8 cellular contexts compared by ENCODE assay signal in the genomic region with DNA sequence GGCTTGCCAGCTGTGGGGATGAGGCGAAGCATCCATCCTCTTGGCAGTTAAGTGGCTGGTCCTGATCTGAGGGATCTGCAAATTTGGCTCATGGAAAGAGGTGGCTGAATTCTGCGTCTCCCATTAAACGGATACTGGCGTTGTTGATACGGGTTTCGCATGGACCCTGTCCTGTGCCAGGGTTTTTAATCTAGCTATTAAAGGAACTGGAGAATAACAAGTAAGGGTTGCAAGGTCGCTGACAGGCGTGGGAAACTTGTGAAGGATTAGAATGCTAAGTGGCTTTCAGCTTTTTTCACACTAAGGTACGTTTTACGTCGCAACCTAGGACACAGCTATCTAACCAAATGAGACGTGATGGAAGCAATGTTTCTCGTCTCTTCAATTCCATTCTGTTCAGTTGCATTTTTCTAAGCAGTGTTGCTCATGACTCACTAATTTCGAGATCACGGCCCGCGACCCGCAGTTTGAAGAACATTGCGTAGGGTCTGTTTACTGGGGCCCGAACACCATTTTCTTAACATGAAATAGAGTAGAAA. TPM values are rescaled to one million over a fixed set of nuclear protein-coding genes. Genes with fewer than 3 reads are reported as not detected.
DNase-seq lines count a peak whose midpoint lies in the region; ATAC-seq and TF ChIP-seq lines count a peak whose summit lies in the region.

No MANE protein-coding gene starts in this region.

- no peaks in the 10 kb centered on the region for H3K9me3 ChIP-seq in esophagus muscularis mucosa

- 13% methylated on average over 19 of the region's 20 CpGs for WGBS in esophagus muscularis mucosa

- peak overlapping the region; percentile 78 to 97 (median 88) for H3K4me3 ChIP-seq in esophagus muscularis mucosa

- no peak for TF ChIP-seq POLR2A in esophagus muscularis mucosa (IDR thresholded peaks at IDR 0.05; ENCODE audit: low read depth)

- ATAC-seq in HG03378 (IDR thresholded peaks at IDR 0.05; ENCODE audit: unreplicated experiment) (peak; percentile 21), omental fat pad (ENCODE audit: low FRiP score) (peak; percentile 46), HG03520 (IDR thresholded peaks at IDR 0.05; ENCODE audit: unreplicated experiment) (no peak)

- TF ChIP-seq EP300 in esophagus muscularis mucosa (IDR thresholded peaks at IDR 0.05): no peak

- H3K4me1 ChIP-seq in esophagus muscularis mucosa: peaks cover 10 to 17% (median 16%) of the 10 kb centered on the region in 4 donors

- TF ChIP-seq CTCF in esophagus muscularis mucosa (IDR thresholded peaks at IDR 0.05): no peak
- TF ChIP-seq CTCF in omental fat pad (IDR thresholded peaks at IDR 0.05): no peak

- intact Hi-C loops in esophagus muscularis mucosa (cut with DNase I): no loop called here

- H3K36me3 ChIP-seq in esophagus muscularis mucosa: peaks cover 0 to 3% (median 0%) of the 10 kb centered on the region in 4 donors

- DNase-seq in DMS 273 (lab: John Stamatoyannopoulos, UW; ENCODE audit: unreplicated experiment): peak; percentile 62
- no peak for DNase-seq in DMS 273 treated with DMSO at 0.1 percent for 48 hours (lab: John Stamatoyannopoulos, UW)
- DNase-seq in activated CD4-positive, alpha-beta T cell treated with anti-CD3 and anti-CD28 coated beads, Interleukin-2, amount 50 U/mL, for 1 hour: peak; percentile 18
- no peak for DNase-seq in esophagus muscularis mucosa (ENCODE audit: extremely low spot score)
- DNase-seq in omental fat pad (ENCODE audit: low spot score): peak; percentile 25
- no peak for DNase-seq in LoVo (ENCODE audit: low spot score)

- no peaks in the 10 kb centered on the region for H3K27me3 ChIP-seq in esophagus muscularis mucosa

- H3K27ac ChIP-seq in esophagus muscularis mucosa (replicated peaks in 1 of 4): peak overlapping the region; percentile 89 to 98 (median 94)

RNA-seq across cellular contexts. Expression of gene GMNN, which starts 0.9 kb away (rescaled TPM):
- total RNA-seq in esophagus muscularis mucosa (1 to 10 TPM; 4.1 to 8.0 (median 5.4) TPM), omental fat pad (10 to 100 TPM in 1 of 4 donors, 1 to 10 TPM in 3; 4.5 to 12.8 (median 7.4) TPM)

RNA-seq across cellular contexts. Expression of gene ARMH2, which starts 23.1 kb away (rescaled TPM):
- total RNA-seq in esophagus muscularis mucosa (not detected), omental fat pad (under 1 TPM in 1 of 4 donors, not detected in 3; 0.84 TPM)

RNA-seq across cellular contexts. Expression of gene C6orf62, which starts 56.6 kb away (rescaled TPM):
- total RNA-seq in esophagus muscularis mucosa: 10 to 100 TPM; 30.7 to 50.5 (median 40.9) TPM
- total RNA-seq in omental fat pad: 10 to 100 TPM; 54.4 to 81.3 (median 78.4) TPM

Comparison
In these comparisons a context has a peak if more than half of its experiments do, and no peak if none do; other contexts are left out.
1. DNase-seq: peak in DMS 273 (single experiment), activated CD4-positive, alpha-beta T cell treated with anti-CD3 and anti-CD28 coated beads, Interleukin-2, amount 50 U/mL, for 1 hour (single experiment) and omental fat pad (single experiment); none in DMS 273 treated with DMSO at 0.1 percent for 48 hours (single experiment), esophagus muscularis mucosa (single experiment) and LoVo (single experiment).